8 cellular contexts compared by ENCODE assay signal in genomic region chr1:226827968-226828513, GRCh38. TPM values are rescaled to one million over a fixed set of nuclear protein-coding genes. Genes with fewer than 3 reads are reported as not detected.
A peak's percentile ranks its signal among the peaks of the same experiment; 100 is the strongest.
DNase-seq lines count a peak whose midpoint lies in the region; ATAC-seq, FAIRE-seq and TF ChIP-seq lines count a peak whose summit lies in the region.

No MANE protein-coding gene starts in this region.

- FAIRE-seq in urothelium cell line (lab: Jason Lieb, UNC): no peak

- DNase-seq in NCI-H146 (lab: John Stamatoyannopoulos, UW) (peak; percentile 95), SW480 (ENCODE audit: low spot score) (peak; percentile 87), left ventricle myocardium inferior (peak; percentile 94), pulmonary artery endothelial cell (ENCODE audit: low read depth, low spot score) (peak; percentile 83), urothelium cell line (ENCODE audit: low spot score) (peak; percentile 94)
- peak; percentile 98 for DNase-seq in activated naive CD8-positive, alpha-beta T cell treated with anti-CD3 and anti-CD28 coated beads, Interleukin-2, amount 50 U/mL, for 24 hours

- no peaks in the 10 kb centered on the region for H3K27me3 Mint-ChIP-seq in activated naive CD8-positive, alpha-beta T cell treated with anti-CD3 and anti-CD28 coated beads, Interleukin-2, amount 50 U/mL, for 24 hours

- H3K4me3 Mint-ChIP-seq in activated naive CD8-positive, alpha-beta T cell treated with anti-CD3 and anti-CD28 coated beads, Interleukin-2, amount 50 U/mL, for 24 hours: peak overlapping the region; percentile 57

- H3K36me3 ChIP-seq in left ventricle myocardium inferior: no peaks in the 10 kb centered on the region

- H3K36me3 Mint-ChIP-seq in activated naive CD8-positive, alpha-beta T cell treated with anti-CD3 and anti-CD28 coated beads, Interleukin-2, amount 50 U/mL, for 24 hours (ENCODE audit: low read depth): no peaks in the 10 kb centered on the region

- no peaks in the 10 kb centered on the region for H3K27me3 ChIP-seq in left ventricle myocardium inferior (ENCODE audit: low read depth)

- ATAC-seq in GM18498 (IDR thresholded peaks at IDR 0.05; ENCODE audit: unreplicated experiment) (peak; percentile 97), HG02938 (IDR thresholded peaks at IDR 0.05; ENCODE audit: unreplicated experiment) (peak; percentile 96)
- peak; percentile 98 for ATAC-seq in activated naive CD8-positive, alpha-beta T cell treated with anti-CD3 and anti-CD28 coated beads, Interleukin-2, amount 50 U/mL, for 24 hours

- intact Hi-C loops in left ventricle myocardium inferior (cut with micrococcal nuclease): no loop called here

- H3K4me1 ChIP-seq in left ventricle myocardium inferior: peaks cover 16% of the 10 kb centered on the region

- H3K9me3 ChIP-seq in left ventricle myocardium inferior (replicated peaks): no peaks in the 10 kb centered on the region

- no peaks in the 10 kb centered on the region for H3K9me3 Mint-ChIP-seq in activated naive CD8-positive, alpha-beta T cell treated with anti-CD3 and anti-CD28 coated beads, Interleukin-2, amount 50 U/mL, for 24 hours

- peak; percentile 97 for TF ChIP-seq CTCF in left ventricle myocardium inferior (IDR thresholded peaks at IDR 0.05; ENCODE audit: borderline replicate concordance)

- peak overlapping the region; percentile 50 for H3K4me3 ChIP-seq in left ventricle myocardium inferior

- peak overlapping the region; percentile 91 for H3K27ac ChIP-seq in left ventricle myocardium inferior (replicated peaks)

- H3K27ac Mint-ChIP-seq in activated naive CD8-positive, alpha-beta T cell treated with anti-CD3 and anti-CD28 coated beads, Interleukin-2, amount 50 U/mL, for 24 hours: peak overlapping the region; percentile 95

- peaks cover 29% of the 10 kb centered on the region for H3K4me1 Mint-ChIP-seq in activated naive CD8-positive, alpha-beta T cell treated with anti-CD3 and anti-CD28 coated beads, Interleukin-2, amount 50 U/mL, for 24 hours

RNA-seq across cellular contexts. Expression of gene PSEN2, which starts 42.4 kb away (rescaled TPM):
- 16.6 TPM for total RNA-seq in left ventricle myocardium inferior
- 23.8 and 24.2 TPM in 2 replicates for total RNA-seq in pulmonary artery endothelial cell

Comparison
In these comparisons a context has a peak if more than half of its experiments do, and no peak if none do; other contexts are left out.
1. Peak in every context shown above with its lines: DNase-seq, ATAC-seq, H3K4me3 ChIP-seq and H3K27ac ChIP-seq.